In genomic region chr1:210655511-210655910, GRCh38 we compare ENCODE assay signal across 22 cellular contexts.
"Had no signal": no experiment of that assay in that cellular context is flagged by ENCODE, and none has a peak within 500 bp of the region (broad histone marks: within the 10 kb centered on the region; RNA-seq: fewer than 3 reads in every experiment).

No MANE protein-coding gene starts in this region.

- H2AFZ ChIP-seq: hepatocyte had no signal

- H3K79me2 ChIP-seq: hepatocyte had no signal

- H3K4me2 ChIP-seq: hepatocyte had no signal

- H3K27me3 ChIP-seq: foreskin keratinocyte, spleen, testis, tibial nerve, upper lobe of right lung, vagina had no signal

- H3K36me3 Mint-ChIP-seq: natural killer cell treated with Interleukin-12 subunit alpha and Interleukin-12 subunit beta and Interleukin-15 and Interleukin-18, amount 100 ng/mL, for 72 hours had no signal

- H3K36me3 ChIP-seq: left ventricle myocardium inferior, lower lobe of right lung, spleen, tibial nerve, upper lobe of right lung, vagina had no signal

- H3K27ac ChIP-seq: foreskin keratinocyte, hepatocyte, left ventricle myocardium inferior, lower lobe of right lung, psoas muscle, spleen, testis, tibial nerve, upper lobe of right lung, vagina had no signal

- H3K27ac Mint-ChIP-seq: effector memory CD8-positive, alpha-beta T cell; memory B cell; natural killer cell treated with Interleukin-12 subunit alpha and Interleukin-12 subunit beta and Interleukin-15 and Interleukin-18, amount 100 ng/mL, for 72 hours; stimulated activated memory B cell treated with anti-CD40 and anti-IgM and Interleukin-4, amounts not matched to agents 10 μg/mL and 1 μg/mL and 100 μg/mL, for 72 hours; stimulated activated naive CD8-positive, alpha-beta T cell treated with anti-CD3 and anti-CD28 coated beads, Interleukin-15, Interleukin-2, amounts not matched to agents 100 ng/mL and 50 ng/mL, for 24 hours had no signal

- ATAC-seq: effector memory CD8-positive, alpha-beta T cell; foreskin keratinocyte; left cardiac atrium; psoas muscle; sciatic nerve; stimulated activated memory B cell treated with anti-CD40 and anti-IgM and Interleukin-4, amounts not matched to agents 10 μg/mL and 1 μg/mL and 100 μg/mL, for 72 hours had no signal

- H3K27me3 Mint-ChIP-seq: effector memory CD8-positive, alpha-beta T cell; memory B cell; natural killer cell treated with Interleukin-12 subunit alpha and Interleukin-12 subunit beta and Interleukin-15 and Interleukin-18, amount 100 ng/mL, for 72 hours; stimulated activated memory B cell treated with anti-CD40 and anti-IgM and Interleukin-4, amounts not matched to agents 10 μg/mL and 1 μg/mL and 100 μg/mL, for 72 hours; stimulated activated naive CD8-positive, alpha-beta T cell treated with anti-CD3 and anti-CD28 coated beads, Interleukin-15, Interleukin-2, amounts not matched to agents 100 ng/mL and 50 ng/mL, for 24 hours had no signal

- FAIRE-seq: kidney had no signal

- DNase-seq: effector memory CD8-positive, alpha-beta T cell; kidney; left cardiac atrium; left ventricle myocardium inferior; lower lobe of right lung; midbrain; psoas muscle; spleen; stimulated activated CD4-positive, alpha-beta T cell treated with anti-CD3 and anti-CD28 coated beads, Interleukin-15, amount 100 ng/mL, for 24 hours; stimulated activated CD4-positive, alpha-beta T cell treated with anti-CD3 and anti-CD28 coated beads, Interleukin-1b, Interleukin-23, amount 100 ng/mL, for 48 hours; stimulated activated CD4-positive, alpha-beta T cell treated with anti-CD3 and anti-CD28 coated beads, Interleukin-4, amount 100 ng/mL, for 24 hours; testis; upper lobe of right lung had no signal

- H3K4me1 ChIP-seq: foreskin keratinocyte, left ventricle myocardium inferior, lower lobe of right lung, psoas muscle, spleen, testis, tibial nerve, upper lobe of right lung, vagina had no signal

- H3K4me3 ChIP-seq: hepatocyte, left ventricle myocardium inferior, lower lobe of right lung, psoas muscle, spleen, testis, tibial nerve, upper lobe of right lung, vagina had no signal

- H3K4me3 Mint-ChIP-seq: effector memory CD8-positive, alpha-beta T cell; memory B cell; natural killer cell treated with Interleukin-12 subunit alpha and Interleukin-12 subunit beta and Interleukin-15 and Interleukin-18, amount 100 ng/mL, for 72 hours; stimulated activated memory B cell treated with anti-CD40 and anti-IgM and Interleukin-4, amounts not matched to agents 10 μg/mL and 1 μg/mL and 100 μg/mL, for 72 hours; stimulated activated naive CD8-positive, alpha-beta T cell treated with anti-CD3 and anti-CD28 coated beads, Interleukin-15, Interleukin-2, amounts not matched to agents 100 ng/mL and 50 ng/mL, for 24 hours had no signal

- H3K9me3 ChIP-seq: lower lobe of right lung, psoas muscle, spleen, testis, tibial nerve, upper lobe of right lung, vagina had no signal

- H3K4me1 Mint-ChIP-seq: stimulated activated memory B cell treated with anti-CD40 and anti-IgM and Interleukin-4, amounts not matched to agents 10 μg/mL and 1 μg/mL and 100 μg/mL, for 72 hours had no signal
